12 cellular contexts compared by ENCODE assay signal in the genomic region with DNA sequence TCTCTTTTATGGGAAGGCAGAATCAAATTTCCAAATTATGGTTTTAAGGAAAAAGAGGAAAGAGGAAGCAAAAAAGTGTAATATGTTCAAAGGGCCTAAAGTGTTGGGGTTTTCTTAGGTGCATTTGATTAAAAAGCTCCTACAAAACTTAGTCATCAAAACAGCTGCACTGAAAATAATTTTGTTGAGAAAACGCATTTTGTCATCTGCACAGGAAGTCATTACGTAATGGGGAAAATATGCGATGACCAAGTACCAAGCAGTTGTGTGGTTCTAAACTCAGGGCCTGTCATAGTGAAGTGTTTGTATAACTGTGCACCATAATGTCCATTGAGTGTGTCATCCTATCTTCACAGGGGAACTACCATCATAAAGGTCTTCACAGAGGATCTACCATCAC. TPM values are rescaled to one million over a fixed set of nuclear protein-coding genes. Genes with fewer than 3 reads are reported as not detected.
DNase-seq lines count a peak whose midpoint lies in the region; ATAC-seq and TF ChIP-seq lines count a peak whose summit lies in the region.
"Had no signal": no experiment of that assay in that cellular context is flagged by ENCODE, and none has a peak within 500 bp of the region (broad histone marks: within the 10 kb centered on the region; RNA-seq: fewer than 3 reads in every experiment).

No MANE protein-coding gene starts in this region.

- H3K79me2 ChIP-seq in mammary epithelial cell (ENCODE audit: insufficient read depth, low read length): no peaks in the 10 kb centered on the region

- in situ Hi-C loops in mammary epithelial cell (cut with MboI; ENCODE audit: low sequenced_read_pairs in 2 of 2): loop anchor here (25.0 kb wide), 2 partner anchors 88 to 788 kb away; a partner anchor contains a TSS

- dilution Hi-C loops in mammary epithelial cell (cut with HindIII; ENCODE audit: low sequenced_read_pairs): no loop called here

- H3K9ac ChIP-seq in mammary epithelial cell (ENCODE audit: insufficient read depth, low read length) (no peak overlapping the region), liver (ENCODE audit: low read depth in 1 of 2, low read length in 2 of 2) (no peak overlapping the region)

- peaks cover 4% of the 10 kb centered on the region for H3K9me3 ChIP-seq in mammary epithelial cell (replicated peaks; ENCODE audit: insufficient read depth, low read length)
- no peaks in the 10 kb centered on the region for H3K9me3 ChIP-seq in liver (ENCODE audit: control insufficient read depth in 4 of 4, low read length in 3 of 4)
- peaks cover 0 to 3% (median 0%) of the 10 kb centered on the region in 8 donors for H3K9me3 ChIP-seq in spleen

- ATAC-seq in HG02642 (IDR thresholded peaks at IDR 0.05; ENCODE audit: poor library complexity, unreplicated experiment) (no peak), GM21367 (IDR thresholded peaks at IDR 0.05; ENCODE audit: unreplicated experiment) (no peak), GM18520 (IDR thresholded peaks at IDR 0.05; ENCODE audit: unreplicated experiment) (no peak)

- no peak for TF ChIP-seq POLR2A in spleen (IDR thresholded peaks at IDR 0.05)

- H2AFZ ChIP-seq in mammary epithelial cell (ENCODE audit: low read depth, low read length): no peak overlapping the region

- DNase-seq in BJ (ENCODE audit: low read depth): peak; percentile 71
- peak; percentile 92 for DNase-seq in HT1080 (ENCODE audit: low read depth)
- peak; percentile 87 for DNase-seq in mammary epithelial cell
- no peak for DNase-seq in spleen
- DNase-seq: naive B cell, NCI-H2029 had no signal

- intact Hi-C loops in mammary epithelial cell (cut with micrococcal nuclease): loop anchor here (5.0 to 10.0 kb wide), 4 partner anchors 427 to 1780 kb away; no protein-coding TSS in a partner anchor
- intact Hi-C loops in spleen (cut with DNase I; ENCODE audit: low total_unique reads): no loop called here

- no peaks in the 10 kb centered on the region for H4K20me1 ChIP-seq in mammary epithelial cell (ENCODE audit: insufficient read depth, low read length)

- H3K4me1 ChIP-seq in mammary epithelial cell (ENCODE audit: insufficient read depth, low read length): peaks cover 23% of the 10 kb centered on the region
- peaks cover 0 to 1% (median 0%) of the 10 kb centered on the region in 4 donors for H3K4me1 ChIP-seq in liver (ENCODE audit: control insufficient read depth in 4 of 4, insufficient read depth in 4 of 4, low read length in 3 of 4)
- H3K4me1 ChIP-seq in spleen: peaks cover 0 to 5% (median 0%) of the 10 kb centered on the region in 6 donors

- POLR2A ChIA-PET in BJ (lab: Charles Lee): no interaction called here

- H3K4me2 ChIP-seq in mammary epithelial cell (ENCODE audit: insufficient read depth, low read depth, low read length): no peak overlapping the region

- H3K4me3 ChIP-seq in BJ (ENCODE audit: low read depth, low read length): no peak overlapping the region
- H3K4me3 ChIP-seq in mammary epithelial cell (replicated peaks in 1 of 3; ENCODE audit: insufficient read depth in 1 of 3, low read depth in 2 of 3, low read length in 3 of 3): no peak overlapping the region
- no peak overlapping the region for H3K4me3 ChIP-seq in liver (ENCODE audit: low read depth in 1 of 3, low read length in 3 of 3)
- no peak overlapping the region for H3K4me3 ChIP-seq in spleen

- peak overlapping the region; percentile 37 for H3K27ac ChIP-seq in mammary epithelial cell (ENCODE audit: insufficient read depth, low read depth, low read length)
- H3K27ac ChIP-seq in liver (ENCODE audit: low read depth in 1 of 2, low read length in 2 of 2): peak overlapping the region in 1 of 2 donors; percentile 56
- no peak overlapping the region for H3K27ac ChIP-seq in spleen

- TF ChIP-seq CTCF in BJ (IDR thresholded peaks at IDR 0.05; ENCODE audit: insufficient read depth, low read depth, low read length): no peak
- TF ChIP-seq CTCF in mammary epithelial cell (conservative IDR thresholded peaks at IDR 0.05 in 1 of 2, IDR thresholded peaks at IDR 0.05 in 1 of 2; ENCODE audit: extremely low read depth in 1 of 2, insufficient read depth in 1 of 2, low read depth in 1 of 2, low read length in 2 of 2): no peak
- no peak for TF ChIP-seq CTCF in liver (IDR thresholded peaks at IDR 0.05; ENCODE audit: low read depth, low read length, missing input control)
- no peak for TF ChIP-seq CTCF in spleen (IDR thresholded peaks at IDR 0.05 in 8 of 11, conservative IDR thresholded peaks at IDR 0.05 in 3 of 11)

- H3K27me3 ChIP-seq in BJ (ENCODE audit: control insufficient read depth, insufficient read depth, low read length) (0 out of 2 replicates have a peak, but pooled peaks cover under 1% of the 10 kb centered on the region), mammary epithelial cell (ENCODE audit: insufficient read depth, low read length) (no peaks in the 10 kb centered on the region), liver (ENCODE audit: control insufficient read depth in 4 of 4, insufficient read depth in 4 of 4, low read length in 3 of 4) (no peaks in the 10 kb centered on the region), spleen (replicated peaks in 1 of 7) (no peaks in the 10 kb centered on the region)

- no TSS peak for BruUV-seq in mammary epithelial cell (replicated peaks; lab: Mats Ljungman, UMichigan)

- no peak for TF ChIP-seq RAD21 in liver (IDR thresholded peaks at IDR 0.05)

- WGBS in mammary epithelial cell (ENCODE audit: low coverage, missing lambda C conversion rate): 28% methylated on average over 3 of the region's 3 CpGs
- 53% methylated on average over 3 of the region's 3 CpGs for WGBS in liver
- 10 to 30% (median 20%) methylated on average over 3 of the region's 3 CpGs for WGBS in spleen, 5 donors

- H3K36me3 ChIP-seq in BJ (ENCODE audit: control insufficient read depth, insufficient read depth, low read length) (no peaks in the 10 kb centered on the region), mammary epithelial cell (ENCODE audit: insufficient read depth, low read length) (no peaks in the 10 kb centered on the region), liver (ENCODE audit: control insufficient read depth in 4 of 4, insufficient read depth in 3 of 4, low read depth in 1 of 4, low read length in 3 of 4) (peaks cover 0 to 18% (median 2%) of the 10 kb centered on the region in 4 donors), spleen (no peaks in the 10 kb centered on the region)

- CTCF ChIA-PET in BJ (lab: Yijun Ruan, JAX): interaction anchor here (0.8 to 4.8 kb wide), 3 partner anchors 8 to 66 kb away, joined by 3 to 25 read pairs (median 3); no protein-coding TSS in a partner anchor
- CTCF ChIA-PET in mammary epithelial cell (lab: Charles Lee; ENCODE audit: low non-redundant PET): no interaction called here

TF ChIP-seq in liver, 16 proteins besides CTCF, POLR2A, EP300 and RAD21:
- TF ChIP-seq JUND (IDR thresholded peaks at IDR 0.05) (peak; percentile 32 to 56), SP1 (IDR thresholded peaks at IDR 0.05) (no peak)

RNA-seq across cellular contexts. Expression of a gene that starts 15.6 kb away (rescaled TPM):
- polyA plus RNA-seq in BJ (2011; rRNA removed) (not detected in 2 replicates), mammary epithelial cell (not detected), liver (100 to 1,000 TPM; 160 to 164 TPM), spleen (not detected)
- polyA minus RNA-seq in BJ (2011; rRNA and poly(A)+ RNA removed): not detected in 2 replicates
- 0.39 TPM in 1 of 2 replicates, not detected in the other for total RNA-seq in HT1080 (2014; rRNA removed; shearing (Covaris generic))
- polyA plus RNA-seq in HT1080 (2015; cell fraction: cytosol; rRNA removed): not detected in 2 replicates
- polyA plus RNA-seq in HT1080 (2015; cell fraction: nucleus; rRNA removed): not detected in 2 replicates
- total RNA-seq in mammary epithelial cell (not detected), liver (100 to 1,000 TPM in 1 of 2 donors, 10 to 100 TPM in 1; 17.8 to 163 TPM), spleen (not detected)
- polyA minus RNA-seq in mammary epithelial cell: not detected
- total RNA-seq: activated T-helper 1 cell treated with anti-CD3 and anti-CD28 coated beads, Interleukin-12 subunit alpha, Interleukin-12 subunit beta, Interleukin-2, Interleukin-4 antibody, amounts not matched to agents 30 ng/mL and 10 ng/mL and 1 ng/mL, durations not matched to agents 14 hours and 24 hours and 36 hours; T-helper 2 cell treated with Interferon-gamma antibody and Interleukin-4, amounts not matched to agents 100 ng/mL and 5 ng/mL, for 36 hours had no signal

Comparison
In these comparisons a context has a peak if more than half of its experiments do, and no peak if none do; other contexts are left out.
1. RNA of a gene that starts 15.6 kb away (total RNA-seq): 17.8 to 163 TPM in liver; 0.39 TPM in HT1080, not detected in mammary epithelial cell and not detected in spleen; every median in the first group is over 10 times any median in the second.